In genomic region chr11:129280027-129280811, GRCh38 we compare ENCODE assay signal across 8 cellular contexts.
DNase-seq lines count a peak whose midpoint lies in the region; ATAC-seq and TF ChIP-seq lines count a peak whose summit lies in the region.

No MANE protein-coding gene starts in this region.

- H3K9me3 Mint-ChIP-seq in CD4-positive, alpha-beta T cell = no peaks in the 10 kb centered on the region
- no peaks in the 10 kb centered on the region for H3K9me3 Mint-ChIP-seq in activated T-helper 17 cell treated with anti-CD3 and anti-CD28 coated beads, Interleukin-2, amount 50 U/mL, for 72 hours

- no peak for TF ChIP-seq CTCF in CD4-positive, alpha-beta T cell (IDR thresholded peaks at IDR 0.05)
- TF ChIP-seq CTCF in LNCaP clone FGC (IDR thresholded peaks at IDR 0.05; ENCODE audit: control insufficient read depth, extremely low read depth, insufficient read depth) = no peak

- H3K9ac ChIP-seq in iPS-15b (ENCODE audit: low read depth, low read length) = peak overlapping the region; percentile 9

- intact Hi-C loops in CD4-positive, alpha-beta T cell (cut with DNase I, micrococcal nuclease) = loop anchor here in 1 of 2 experiments (5.0 to 10.0 kb wide), 4 partner anchors 47 to 1637 kb away; partner anchors contain the start of genes PRDM10 and SNX19

- peak overlapping the region; percentile 66 for H3K27ac Mint-ChIP-seq in CD4-positive, alpha-beta T cell
- peak overlapping the region; percentile 52 for H3K27ac Mint-ChIP-seq in activated T-helper 17 cell treated with anti-CD3 and anti-CD28 coated beads, Interleukin-2, amount 50 U/mL, for 72 hours

- H3K9me3 ChIP-seq in CD4-positive, alpha-beta T cell (ENCODE audit: control insufficient read depth, low read length) = no peaks in the 10 kb centered on the region
- H3K9me3 ChIP-seq in iPS-15b (ENCODE audit: control insufficient read depth, insufficient read depth, low read length) = no peaks in the 10 kb centered on the region

- CTCF ChIA-PET in CD4-positive, alpha-beta T cell (lab: Charles Lee) = no interaction called here

- POLR2A ChIA-PET in CD4-positive, alpha-beta T cell (lab: Charles Lee) = interaction anchor here (0.9 to 1.6 kb wide), 2 partner anchors 11 to 20 kb away, joined by 3 read pairs; no protein-coding TSS in a partner anchor

- H3K36me3 Mint-ChIP-seq in CD4-positive, alpha-beta T cell (ENCODE audit: low read depth) = no peaks in the 10 kb centered on the region
- H3K36me3 Mint-ChIP-seq in activated T-helper 17 cell treated with anti-CD3 and anti-CD28 coated beads, Interleukin-2, amount 50 U/mL, for 72 hours (ENCODE audit: low read depth) = no peaks in the 10 kb centered on the region

- peaks cover 41% of the 10 kb centered on the region for H3K4me1 Mint-ChIP-seq in CD4-positive, alpha-beta T cell (ENCODE audit: low read depth)
- H3K4me1 Mint-ChIP-seq in activated T-helper 17 cell treated with anti-CD3 and anti-CD28 coated beads, Interleukin-2, amount 50 U/mL, for 72 hours = peaks cover 23% of the 10 kb centered on the region

- DNase-seq in CD4-positive, alpha-beta T cell = peak in 1 of 10 experiments; percentile 1
- DNase-seq in LNCaP clone FGC (ENCODE audit: low read depth) (no peak), dedifferentiated amniotic fluid mesenchymal stem cell (ENCODE audit: extremely low spot score) (no peak), occipital lobe (lab: John Stamatoyannopoulos, UW) (no peak)
- peak; percentile 25 to 32 for DNase-seq in stimulated activated CD4-positive, alpha-beta T cell treated with anti-CD3 and anti-CD28 coated beads, Interleukin-2, amount 100 ng/mL, for 24 hours

- H3K4me3 Mint-ChIP-seq in CD4-positive, alpha-beta T cell = peak overlapping the region; percentile 88
- peak overlapping the region; percentile 70 for H3K4me3 Mint-ChIP-seq in activated T-helper 17 cell treated with anti-CD3 and anti-CD28 coated beads, Interleukin-2, amount 50 U/mL, for 72 hours

- H3K27me3 ChIP-seq in CD4-positive, alpha-beta T cell (ENCODE audit: control insufficient read depth, insufficient read depth, low read length) = peaks cover 17% of the 10 kb centered on the region
- H3K27me3 ChIP-seq in iPS-15b (ENCODE audit: control insufficient read depth, insufficient read depth, low read length) = peaks cover 21% of the 10 kb centered on the region

- H3K4me1 ChIP-seq in iPS-15b (ENCODE audit: control insufficient read depth, insufficient read depth, low read length) = peaks cover 16% of the 10 kb centered on the region

- peaks cover 18% of the 10 kb centered on the region for H3K27me3 Mint-ChIP-seq in CD4-positive, alpha-beta T cell
- peaks cover 22% of the 10 kb centered on the region for H3K27me3 Mint-ChIP-seq in activated T-helper 17 cell treated with anti-CD3 and anti-CD28 coated beads, Interleukin-2, amount 50 U/mL, for 72 hours

- ATAC-seq in CD4-positive, alpha-beta T cell (ENCODE audit: poor library complexity) = no peak
- ATAC-seq in activated T-helper 17 cell treated with anti-CD3 and anti-CD28 coated beads, Interleukin-2, amount 50 U/mL, for 72 hours (replicated peaks) = peak; percentile 84
- no peak for ATAC-seq in HG02970 (IDR thresholded peaks at IDR 0.05; ENCODE audit: low FRiP score, unreplicated experiment)

- H3K36me3 ChIP-seq in iPS-15b (ENCODE audit: control insufficient read depth, insufficient read depth, low read length) = no peaks in the 10 kb centered on the region

- no peak overlapping the region for H3K27ac ChIP-seq in CD4-positive, alpha-beta T cell (ENCODE audit: low read depth, low read length)

- H3K4me3 ChIP-seq in LNCaP clone FGC (ENCODE audit: low read depth, low read length) (peak overlapping the region; percentile 56), iPS-15b (ENCODE audit: low read depth, low read length) (peak overlapping the region; percentile 62)

Comparison
In these comparisons a context has a peak if more than half of its experiments do, and no peak if none do; other contexts are left out.
1. DNase-seq: peak in stimulated activated CD4-positive, alpha-beta T cell treated with anti-CD3 and anti-CD28 coated beads, Interleukin-2, amount 100 ng/mL, for 24 hours (2 of 2); none in LNCaP clone FGC (single experiment), dedifferentiated amniotic fluid mesenchymal stem cell (single experiment) and occipital lobe (single experiment).